19 cellular contexts compared by ENCODE assay signal in genomic region chr1:83967336-83967735, GRCh38.
"Had no signal": no experiment of that assay in that cellular context is flagged by ENCODE, and none has a peak within 500 bp of the region (broad histone marks: within the 10 kb centered on the region; RNA-seq: fewer than 3 reads in every experiment).

No MANE protein-coding gene starts in this region.

- DNase-seq: activated CD4-positive, alpha-beta T cell treated with anti-CD3 and anti-CD28 coated beads for 1 hour; activated CD4-positive, alpha-beta T cell treated with anti-CD3 and anti-CD28 coated beads, Interleukin-2, amount 50 U/mL, for 1 hour; activated CD8-positive, alpha-beta T cell treated with anti-CD3 and anti-CD28 coated beads, Interleukin-2, amount 10 ng/mL, durations not matched to agents 7 days and 5 days; activated T-cell treated with anti-CD3 and anti-CD28 coated beads, Interleukin-2, amount 50 U/mL, for 1 hour; cerebellar nuclear complex; cortex of kidney; foreskin keratinocyte; immature natural killer cell; left cardiac atrium; ovary; stimulated activated CD4-positive, alpha-beta T cell treated with anti-CD3 and anti-CD28 coated beads, Interleukin-4, amount 100 ng/mL, for 1 hour; stimulated activated naive CD4-positive, alpha-beta T cell; T-helper 2 cell had no signal

- H3K27ac ChIP-seq: foreskin keratinocyte, ovary, prostate gland, tibial nerve had no signal

- FAIRE-seq: bronchial epithelial cell, urothelium cell line had no signal

- ATAC-seq: activated CD8-positive, alpha-beta T cell treated with anti-CD3 and anti-CD28 coated beads, Interleukin-2, amount 10 ng/mL, durations not matched to agents 7 days and 5 days; activated T-helper 17 cell treated with anti-CD3 and anti-CD28 coated beads, Interleukin-2, amount 50 U/mL, for 72 hours; foreskin keratinocyte; left cardiac atrium; natural killer cell treated with Interleukin-12 subunit alpha and Interleukin-12 subunit beta and Interleukin-15 and Interleukin-18, amount 100 ng/mL, for 72 hours had no signal

- H3K4me3 ChIP-seq: ovary, prostate gland, tibial nerve had no signal

- H3K9me3 ChIP-seq: ovary, prostate gland, tibial nerve had no signal

- H3K36me3 ChIP-seq: ovary, prostate gland, tibial nerve had no signal

- H3K4me1 ChIP-seq: foreskin keratinocyte, prostate gland had no signal

- H3K27me3 ChIP-seq: foreskin keratinocyte, ovary, tibial nerve had no signal
